8 cellular contexts compared by ENCODE assay signal in genomic region chr10:75294518-75294865, GRCh38. TPM values are rescaled to one million over a fixed set of nuclear protein-coding genes. Genes with fewer than 3 reads are reported as not detected.
DNase-seq lines count a peak whose midpoint lies in the region; ATAC-seq, FAIRE-seq and TF ChIP-seq lines count a peak whose summit lies in the region.

No MANE protein-coding gene starts in this region.

- FAIRE-seq in pancreas (lab: Jason Lieb, UNC) = no peak

- ATAC-seq in GM18867 (IDR thresholded peaks at IDR 0.05; ENCODE audit: unreplicated experiment) (peak; percentile 20), pancreas (peak; percentile 63 to 72 (median 68))

- H3K27me3 ChIP-seq in SJCRH30 (no peaks in the 10 kb centered on the region), pancreas (no peaks in the 10 kb centered on the region)

- no peak for DNase-seq in SJCRH30
- DNase-seq in fibroblast of villous mesenchyme (ENCODE audit: low read depth) = no peak
- peak in 5 of 6 donors; percentile 67 to 88 (median 80) for DNase-seq in pancreas
- no peak for DNase-seq in DMS79 treated with DMSO at 0.1 percent for 48 hours (lab: John Stamatoyannopoulos, UW)
- no peak for DNase-seq in SKM-1 (lab: John Stamatoyannopoulos, UW; ENCODE audit: unreplicated experiment)
- DNase-seq in HK-2 (ENCODE audit: unreplicated experiment) = no peak
- no peak for DNase-seq in NOMO-1 treated with DMSO at 0.1 percent for 48 hours (lab: John Stamatoyannopoulos, UW; ENCODE audit: unreplicated experiment)

- 0 out of 2 replicates have a peak, but pooled peaks cover 2% of the 10 kb centered on the region for H3K4me1 ChIP-seq in SJCRH30
- peaks cover 17 to 29% (median 27%) of the 10 kb centered on the region in 3 donors for H3K4me1 ChIP-seq in pancreas

- intact Hi-C loops in pancreas (cut with DNase I) = loop anchor here in 2 of 3 donors (10.0 kb wide), 2 partner anchors 90 to 100 kb away; no protein-coding TSS in a partner anchor

- H3K4me3 ChIP-seq in SJCRH30 (peak overlapping the region; percentile 69), fibroblast of villous mesenchyme (ENCODE audit: low read depth, low read length) (peak overlapping the region; percentile 55), pancreas (peak overlapping the region in 3 of 4 donors; percentile 48 to 60 (median 58))

- no peaks in the 10 kb centered on the region for H3K9me3 ChIP-seq in SJCRH30 (replicated peaks)
- H3K9me3 ChIP-seq in pancreas = no peaks in the 10 kb centered on the region

- 1 to 3% methylated on average over 14 to 20 of the region's 20 CpGs for WGBS in pancreas, 2 donors

- H3K36me3 ChIP-seq in SJCRH30 = no peaks in the 10 kb centered on the region
- H3K36me3 ChIP-seq in pancreas = no peaks in the 10 kb centered on the region

- no peak overlapping the region for H3K27ac ChIP-seq in SJCRH30
- H3K27ac ChIP-seq in pancreas = peak overlapping the region; percentile 95 to 99 (median 98)

- TF ChIP-seq CTCF in fibroblast of villous mesenchyme (IDR thresholded peaks at IDR 0.05; ENCODE audit: insufficient read depth, low read depth, low read length) (no peak), pancreas (IDR thresholded peaks at IDR 0.05) (no peak)

RNA-seq across cellular contexts. Expression of gene COMTD1, which starts 58.7 kb away (rescaled TPM):
- 5.6 and 6.1 TPM in 2 replicates for total RNA-seq in SJCRH30 (2014; rRNA removed; shearing (Covaris generic))
- total RNA-seq in fibroblast of villous mesenchyme (3.9 and 10.3 TPM in 2 replicates), pancreas (10 to 100 TPM; 54.1 to 99.4 (median 64.0) TPM)
- polyA plus RNA-seq in pancreas = 100 to 1,000 TPM; 153 to 318 TPM

Comparison
In these comparisons a context has a peak if more than half of its experiments do, and no peak if none do; other contexts are left out.
1. DNase-seq: peak in pancreas (5 of 6); none in SJCRH30 (0 of 2), fibroblast of villous mesenchyme (single experiment), DMS79 treated with DMSO at 0.1 percent for 48 hours (single experiment), SKM-1 (single experiment), HK-2 (single experiment) and NOMO-1 treated with DMSO at 0.1 percent for 48 hours (single experiment).
2. Peak in every context shown above with its lines, with median percentiles within 50 percentile points of each other: H3K4me3 ChIP-seq.